ENCODE assay signal across 20 cellular contexts in the genomic region with DNA sequence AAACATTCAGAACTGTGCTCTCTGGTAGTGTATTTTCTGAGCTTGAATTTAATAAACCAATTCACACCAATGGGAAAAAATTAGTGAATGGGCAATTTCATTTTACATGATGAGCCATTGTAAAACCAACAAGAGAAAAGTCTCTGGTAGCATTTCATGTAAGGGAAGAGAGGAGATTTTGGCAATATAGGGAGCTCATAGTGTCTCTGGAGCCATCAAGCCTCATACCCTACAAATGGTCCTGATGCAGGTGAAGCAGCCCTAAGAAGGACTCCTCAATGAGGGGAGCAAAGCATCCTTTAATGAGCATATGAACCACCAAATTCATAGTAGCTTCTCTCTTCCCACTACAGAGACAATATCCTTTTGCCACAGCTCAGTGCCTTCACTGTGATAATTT.
DNase-seq lines count a peak whose midpoint lies in the region; TF ChIP-seq lines count a peak whose summit lies in the region.
"Had no signal": no experiment of that assay in that cellular context is flagged by ENCODE, and none has a peak within 500 bp of the region (broad histone marks: within the 10 kb centered on the region; RNA-seq: fewer than 3 reads in every experiment).

No MANE protein-coding gene starts in this region.

- H3K27me3 ChIP-seq in iPS DF 6.9 (ENCODE audit: control insufficient read depth, insufficient read depth, low read length) (no peaks in the 10 kb centered on the region), neural cell (ENCODE audit: insufficient read depth, low read depth, low read length) (no peaks in the 10 kb centered on the region), H7 (ENCODE audit: control insufficient read depth, insufficient read depth, low read length) (no peaks in the 10 kb centered on the region), suprapubic skin (no peaks in the 10 kb centered on the region)
- H3K27me3 ChIP-seq: SJCRH30 had no signal

- TF ChIP-seq RAD21 in neural cell (conservative IDR thresholded peaks at IDR 0.05) = no peak

- no peak overlapping the region for H2AFZ ChIP-seq in neural cell (ENCODE audit: low read depth, low read length)
- H2AFZ ChIP-seq: PC-9 had no signal

- TF ChIP-seq EP300 in neural cell (conservative IDR thresholded peaks at IDR 0.05; ENCODE audit: poor library complexity, severe bottlenecking) = no peak
- no peak for TF ChIP-seq EP300 in suprapubic skin (IDR thresholded peaks at IDR 0.05)

- H3K36me3 ChIP-seq in ES-I3 (ENCODE audit: insufficient read depth, low read length) = no peaks in the 10 kb centered on the region
- H3K36me3 ChIP-seq in iPS DF 6.9 (ENCODE audit: control insufficient read depth, insufficient read depth, low read length) = no peaks in the 10 kb centered on the region
- H3K36me3 ChIP-seq in neural cell (ENCODE audit: insufficient read depth, low read length) = no peaks in the 10 kb centered on the region
- no peaks in the 10 kb centered on the region for H3K36me3 ChIP-seq in H7 (replicated peaks; ENCODE audit: control insufficient read depth, insufficient read depth, low read length)
- H3K36me3 ChIP-seq in suprapubic skin = no peaks in the 10 kb centered on the region
- H3K36me3 ChIP-seq: SJCRH30 had no signal

- no peaks in the 10 kb centered on the region for H3F3A ChIP-seq in neural cell (ENCODE audit: insufficient read depth, low read length, poor library complexity, severe bottlenecking)

- H3K27ac ChIP-seq in VCaP (peak overlapping the region; percentile 51), iPS DF 6.9 (ENCODE audit: low read length) (peak overlapping the region; percentile 100), neural cell (ENCODE audit: low read length) (peak overlapping the region; percentile 54), suprapubic skin (no peak overlapping the region)
- H3K27ac ChIP-seq: 22Rv1, C4-2B, KMS-11, PC-9, SJCRH30 had no signal

- no peaks in the 10 kb centered on the region for H3K9me2 ChIP-seq in neural cell (ENCODE audit: insufficient read depth, low read length)

- no peak for TF ChIP-seq POLR2A in suprapubic skin (IDR thresholded peaks at IDR 0.05)

- H3K79me2 ChIP-seq in neural cell (replicated peaks; ENCODE audit: insufficient read depth, low read length) = no peaks in the 10 kb centered on the region

- peaks cover 47% of the 10 kb centered on the region for H3K4me1 ChIP-seq in ES-I3 (ENCODE audit: insufficient read depth, low read length)
- H3K4me1 ChIP-seq in iPS DF 6.9 (ENCODE audit: control insufficient read depth, insufficient read depth, low read length) = peaks cover 3% of the 10 kb centered on the region; the same call in 1 of the 2 replicates
- no peaks in the 10 kb centered on the region for H3K4me1 ChIP-seq in suprapubic skin
- H3K4me1 ChIP-seq: Caco-2, SJCRH30 had no signal

- DNase-seq in iPS DF 6.9 (ENCODE audit: low read depth, low spot score) (no peak), H7 (no peak), kidney glomerular epithelial cell (lab: John Stamatoyannopoulos, UW) (no peak), suprapubic skin (ENCODE audit: low spot score in 2 of 2) (no peak)
- DNase-seq: Caco-2; CD8-positive, alpha-beta T cell; GDM1; MM.1S; NCI-H1694; NCI-H2029 treated with DMSO at 0.1 percent for 48 hours; NCI-H2227 treated with DMSO at 0.1 percent for 48 hours; PC-9; SJCRH30 had no signal

- H3K9me3 ChIP-seq in ES-I3 (ENCODE audit: control insufficient read depth, insufficient read depth, low read length) = no peaks in the 10 kb centered on the region
- H3K9me3 ChIP-seq in iPS DF 6.9 (ENCODE audit: control insufficient read depth, insufficient read depth, low read length) = no peaks in the 10 kb centered on the region
- H3K9me3 ChIP-seq in neural cell (ENCODE audit: low read length) = no peaks in the 10 kb centered on the region
- H3K9me3 ChIP-seq in suprapubic skin = no peaks in the 10 kb centered on the region
- H3K9me3 ChIP-seq: Caco-2, SJCRH30 had no signal

- no peak overlapping the region for H3K4me2 ChIP-seq in neural cell (ENCODE audit: low read length)
- H3K4me2 ChIP-seq: KMS-11, PC-9 had no signal

- H4K20me1 ChIP-seq in neural cell (ENCODE audit: insufficient read depth) = no peaks in the 10 kb centered on the region

- TF ChIP-seq CTCF in VCaP (conservative IDR thresholded peaks at IDR 0.05) = no peak
- no peak for TF ChIP-seq CTCF in neural cell (IDR thresholded peaks at IDR 0.05; ENCODE audit: poor library complexity, severe bottlenecking)
- TF ChIP-seq CTCF in suprapubic skin (IDR thresholded peaks at IDR 0.05) = no peak

- H3K4me3 ChIP-seq in iPS DF 6.9 (ENCODE audit: low read length) (no peak overlapping the region), neural cell (ENCODE audit: low read length) (peak overlapping the region; percentile 5), H7 (ENCODE audit: insufficient read depth, low read depth, low read length) (no peak overlapping the region), suprapubic skin (no peak overlapping the region)
- H3K4me3 ChIP-seq: GM12878, PC-9, SJCRH30 had no signal

- peak overlapping the region; percentile 45; the same call in 1 of the 2 replicates for H3K9ac ChIP-seq in ES-I3 (ENCODE audit: low read depth, low read length)
- H3K9ac ChIP-seq in neural cell (ENCODE audit: low read length) = no peak overlapping the region
- H3K9ac ChIP-seq: KMS-11 had no signal

TF ChIP-seq in neural cell, 6 proteins besides CTCF, POLR2A, EP300 and RAD21:
- TF ChIP-seq EZH2 (IDR thresholded peaks at IDR 0.05; ENCODE audit: borderline replicate concordance, insufficient read depth, low read length, poor library complexity, severe bottlenecking) (no peak), SMC3 (conservative IDR thresholded peaks at IDR 0.05; ENCODE audit: poor library complexity) (no peak)
- TF ChIP-seq, protein P1, sequence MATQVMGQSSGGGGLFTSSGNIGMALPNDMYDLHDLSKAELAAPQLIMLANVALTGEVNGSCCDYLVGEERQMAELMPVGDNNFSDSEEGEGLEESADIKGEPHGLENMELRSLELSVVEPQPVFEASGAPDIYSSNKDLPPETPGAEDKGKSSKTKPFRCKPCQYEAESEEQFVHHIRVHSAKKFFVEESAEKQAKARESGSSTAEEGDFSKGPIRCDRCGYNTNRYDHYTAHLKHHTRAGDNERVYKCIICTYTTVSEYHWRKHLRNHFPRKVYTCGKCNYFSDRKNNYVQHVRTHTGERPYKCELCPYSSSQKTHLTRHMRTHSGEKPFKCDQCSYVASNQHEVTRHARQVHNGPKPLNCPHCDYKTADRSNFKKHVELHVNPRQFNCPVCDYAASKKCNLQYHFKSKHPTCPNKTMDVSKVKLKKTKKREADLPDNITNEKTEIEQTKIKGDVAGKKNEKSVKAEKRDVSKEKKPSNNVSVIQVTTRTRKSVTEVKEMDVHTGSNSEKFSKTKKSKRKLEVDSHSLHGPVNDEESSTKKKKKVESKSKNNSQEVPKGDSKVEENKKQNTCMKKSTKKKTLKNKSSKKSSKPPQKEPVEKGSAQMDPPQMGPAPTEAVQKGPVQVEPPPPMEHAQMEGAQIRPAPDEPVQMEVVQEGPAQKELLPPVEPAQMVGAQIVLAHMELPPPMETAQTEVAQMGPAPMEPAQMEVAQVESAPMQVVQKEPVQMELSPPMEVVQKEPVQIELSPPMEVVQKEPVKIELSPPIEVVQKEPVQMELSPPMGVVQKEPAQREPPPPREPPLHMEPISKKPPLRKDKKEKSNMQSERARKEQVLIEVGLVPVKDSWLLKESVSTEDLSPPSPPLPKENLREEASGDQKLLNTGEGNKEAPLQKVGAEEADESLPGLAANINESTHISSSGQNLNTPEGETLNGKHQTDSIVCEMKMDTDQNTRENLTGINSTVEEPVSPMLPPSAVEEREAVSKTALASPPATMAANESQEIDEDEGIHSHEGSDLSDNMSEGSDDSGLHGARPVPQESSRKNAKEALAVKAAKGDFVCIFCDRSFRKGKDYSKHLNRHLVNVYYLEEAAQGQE (IDR thresholded peaks at IDR 0.05; ENCODE audit: borderline replicate concordance) = no peak
TF ChIP-seq in neural cell: peak in this region for 0.
